In genomic region chr1:84620720-84621313, GRCh38 we compare ENCODE assay signal across 8 cellular contexts. TPM values are rescaled to one million over a fixed set of nuclear protein-coding genes. Genes with fewer than 3 reads are reported as not detected.
DNase-seq lines count a peak whose midpoint lies in the region; ATAC-seq and TF ChIP-seq lines count a peak whose summit lies in the region.

No MANE protein-coding gene starts in this region.

- intact Hi-C loops in lower lobe of right lung (cut with DNase I), result no loop called here

- CTCF ChIA-PET in BJ (lab: Yijun Ruan, JAX), result interaction anchor here (0.6 to 2.6 kb wide), 24 partner anchors 8 to 715 kb away, joined by 3 to 16 read pairs (median 4); partner anchors contain the start of gene CTBS

- H3K9ac ChIP-seq in duodenal mucosa (ENCODE audit: low read depth in 1 of 2, low read length in 2 of 2), result peak overlapping the region; percentile 73 to 89

- peak overlapping the region; percentile 51 for H3K4me3 ChIP-seq in BJ (ENCODE audit: low read depth, low read length)
- H3K4me3 ChIP-seq in duodenal mucosa (ENCODE audit: low read depth in 1 of 2, low read length in 2 of 2), result peak overlapping the region; percentile 75 to 90
- peak overlapping the region; percentile 65 for H3K4me3 ChIP-seq in lower lobe of right lung

- ATAC-seq in HG03442 (IDR thresholded peaks at IDR 0.05; ENCODE audit: unreplicated experiment), result peak; percentile 90
- ATAC-seq in lower lobe of right lung, result peak; percentile 96 to 98

- H3K27me3 ChIP-seq in BJ (ENCODE audit: control insufficient read depth, insufficient read depth, low read length), result no peaks in the 10 kb centered on the region
- no peaks in the 10 kb centered on the region for H3K27me3 ChIP-seq in duodenal mucosa (ENCODE audit: control insufficient read depth in 1 of 2, insufficient read depth in 2 of 2, low read length in 2 of 2)
- no peaks in the 10 kb centered on the region for H3K27me3 ChIP-seq in lower lobe of right lung (ENCODE audit: low read depth)

- POLR2A ChIA-PET in BJ (lab: Charles Lee), result no interaction called here

- H3K9me3 ChIP-seq in duodenal mucosa (ENCODE audit: control insufficient read depth in 1 of 2, low read length in 2 of 2) (no peaks in the 10 kb centered on the region), lower lobe of right lung (no peaks in the 10 kb centered on the region)

- TF ChIP-seq CTCF in BJ (IDR thresholded peaks at IDR 0.05; ENCODE audit: insufficient read depth, low read depth, low read length) (peak; percentile 70), lower lobe of right lung (IDR thresholded peaks at IDR 0.05) (peak; percentile 99)

- no peak overlapping the region for H3K27ac ChIP-seq in duodenal mucosa (ENCODE audit: low read depth, low read length)
- H3K27ac ChIP-seq in lower lobe of right lung, result peak overlapping the region; percentile 50

- DNase-seq in BJ (ENCODE audit: low read depth) (no peak), GM19240 (ENCODE audit: insufficient read length, low spot score) (peak; percentile 47), NCI-H524 (lab: John Stamatoyannopoulos, UW) (peak; percentile 82 to 89), lower lobe of right lung (peak; percentile 84)
- peak; percentile 66 to 80 for DNase-seq in activated CD4-positive, alpha-beta T cell treated with anti-CD3 and anti-CD28 coated beads, Interleukin-2, amount 50 U/mL, for 24 hours (ENCODE audit: low read depth in 1 of 2, low spot score in 1 of 2)
- peak; percentile 55 to 77 (median 66) for DNase-seq in stimulated activated CD4-positive, alpha-beta T cell treated with anti-CD3 and anti-CD28 coated beads, TNF-alpha, amount 100 ng/mL, for 24 hours (ENCODE audit: low read depth in 3 of 3)

- H3K4me1 ChIP-seq in duodenal mucosa (ENCODE audit: control insufficient read depth in 1 of 2, insufficient read depth in 2 of 2, low read length in 2 of 2) (peaks cover 4 to 8% of the 10 kb centered on the region in 2 donors), lower lobe of right lung (peaks cover 15% of the 10 kb centered on the region)

- no peaks in the 10 kb centered on the region for H3K36me3 ChIP-seq in BJ (ENCODE audit: control insufficient read depth, insufficient read depth, low read length)
- no peaks in the 10 kb centered on the region for H3K36me3 ChIP-seq in duodenal mucosa (ENCODE audit: control insufficient read depth in 1 of 2, insufficient read depth in 2 of 2, low read length in 2 of 2)
- no peaks in the 10 kb centered on the region for H3K36me3 ChIP-seq in lower lobe of right lung

RNA-seq across cellular contexts. Expression of gene CTBS, which starts 46.6 kb away (rescaled TPM):
- 14.4 and 25.3 TPM in 2 replicates for polyA plus RNA-seq in BJ (2011; rRNA removed)
- polyA minus RNA-seq in BJ (2011; rRNA and poly(A)+ RNA removed), result 4.7 and 6.3 TPM in 2 replicates
- total RNA-seq in lower lobe of right lung, result 27.4 TPM
